Comparison of ENCODE assay signal across 12 cellular contexts in the genomic region with DNA sequence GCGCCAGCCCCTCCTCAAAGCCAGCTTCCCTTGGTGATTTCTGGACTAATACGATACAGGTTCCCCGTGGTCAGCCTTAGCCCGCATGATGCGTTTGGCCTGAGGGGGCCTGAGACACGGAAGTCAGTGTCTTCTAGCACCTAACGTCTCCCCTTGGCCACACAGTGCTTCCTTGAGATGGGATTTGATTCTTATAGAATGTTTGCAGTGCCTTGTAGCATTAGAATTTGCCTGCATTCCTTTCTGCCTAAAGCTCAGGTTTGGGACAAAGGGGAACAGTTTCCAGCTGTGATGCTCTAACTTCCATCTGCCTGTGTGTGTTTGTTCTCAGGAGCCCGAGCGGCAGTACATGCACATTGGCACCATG. TPM values are rescaled to one million over a fixed set of nuclear protein-coding genes. Genes with fewer than 3 reads are reported as not detected.
DNase-seq lines count a peak whose midpoint lies in the region; ATAC-seq, FAIRE-seq and TF ChIP-seq lines count a peak whose summit lies in the region.
"Had no signal": no experiment of that assay in that cellular context is flagged by ENCODE, and none has a peak within 500 bp of the region (broad histone marks: within the 10 kb centered on the region; RNA-seq: fewer than 3 reads in every experiment).

No MANE protein-coding gene starts in this region.

- H3K79me2 ChIP-seq in MM.1S (ENCODE audit: low read length), result no peaks in the 10 kb centered on the region

- peak overlapping the region; percentile 46; the same call in 1 of the 2 replicates for H3K4me2 ChIP-seq in MM.1S (ENCODE audit: low read depth, low read length)

- no peak overlapping the region for H3K27ac ChIP-seq in MM.1S (ENCODE audit: low read length)
- H3K27ac ChIP-seq: brain microvascular endothelial cell had no signal

- no peaks in the 10 kb centered on the region for H4K20me1 ChIP-seq in MM.1S (ENCODE audit: insufficient read depth, low read length)

- intact Hi-C loops in left colon (cut with DNase I, micrococcal nuclease), result no loop called here

- FAIRE-seq in H54 (lab: Jason Lieb, UNC) (no peak), D721Med (lab: Jason Lieb, UNC) (no peak)

- peaks cover 4% of the 10 kb centered on the region; the same call in 1 of the 2 replicates for H3K4me1 ChIP-seq in MM.1S (ENCODE audit: low read length)

- H3K36me3 ChIP-seq in MM.1S (replicated peaks; ENCODE audit: insufficient read depth, low read length), result no peaks in the 10 kb centered on the region
- H3K36me3 ChIP-seq: brain microvascular endothelial cell had no signal

- H3K9me2 ChIP-seq in MM.1S (replicated peaks; ENCODE audit: insufficient read depth, low read length), result no peaks in the 10 kb centered on the region

- ATAC-seq in GM18867 (IDR thresholded peaks at IDR 0.05; ENCODE audit: unreplicated experiment), result peak; percentile 19
- peak; percentile 25 for ATAC-seq in HG02588 (IDR thresholded peaks at IDR 0.05; ENCODE audit: unreplicated experiment)
- ATAC-seq in left colon, result peak; percentile 8

- no peaks in the 10 kb centered on the region for H3F3A ChIP-seq in MM.1S (ENCODE audit: insufficient read depth, low read length)

- H3K9ac ChIP-seq in MM.1S (ENCODE audit: low read length), result no peak overlapping the region

- TF ChIP-seq CTCF in MM.1S (IDR thresholded peaks at IDR 0.05; ENCODE audit: low read length) (no peak), D721Med (IDR thresholded peaks at IDR 0.05; ENCODE audit: insufficient read depth, missing control alignments) (no peak)

- TF ChIP-seq POLR2A in H54 (IDR thresholded peaks at IDR 0.05; ENCODE audit: low read depth, low read length), result no peak

- no peak for DNase-seq in MM.1S
- no peak for DNase-seq in left colon
- no peak for DNase-seq in NCI-H526 treated with DMSO at 0.1 percent for 48 hours (lab: John Stamatoyannopoulos, UW)
- no peak for DNase-seq in KBM-7
- no peak for DNase-seq in H54 (ENCODE audit: insufficient read length, low spot score)
- no peak for DNase-seq in D721Med (ENCODE audit: insufficient read length, low spot score)
- DNase-seq: NCI-H446 treated with DMSO at 0.1 percent for 48 hours had no signal

- H2AFZ ChIP-seq in MM.1S (ENCODE audit: low read length), result peak overlapping the region; percentile 95

- in situ Hi-C loops in KBM-7 (cut with MboI; ENCODE audit: low pct_unique_long_range_greater_than_20kb, low sequenced_read_pairs), result no loop called here

- H3K4me3 ChIP-seq in MM.1S (ENCODE audit: low read length), result no peak overlapping the region

- H3K27me3 ChIP-seq in MM.1S (replicated peaks; ENCODE audit: insufficient read depth, low read length), result no peaks in the 10 kb centered on the region
- H3K27me3 ChIP-seq: brain microvascular endothelial cell had no signal

- H3K9me3 ChIP-seq in MM.1S (replicated peaks; ENCODE audit: insufficient read depth, low read length), result no peaks in the 10 kb centered on the region

RNA-seq across cellular contexts. Expression of a gene that starts 34.4 kb away (rescaled TPM):
- total RNA-seq in left colon, result not detected
- total RNA-seq: activated T-helper 1 cell treated with anti-CD3 and anti-CD28 coated beads, Interleukin-12 subunit alpha, Interleukin-12 subunit beta, Interleukin-2, Interleukin-4 antibody, amounts not matched to agents 30 ng/mL and 10 ng/mL and 1 ng/mL, durations not matched to agents 14 hours and 24 hours and 36 hours; epithelial cell of proximal tubule had no signal

RNA-seq across cellular contexts. Expression of a gene that starts 52.3 kb away (rescaled TPM):
- 10 to 100 TPM in 1 of 2 donors, 1 to 10 TPM in 1; 7.6 to 11.3 TPM for total RNA-seq in left colon

RNA-seq across cellular contexts. Expression of a gene that starts 52.4 kb away (rescaled TPM):
- total RNA-seq in left colon, result 10 to 100 TPM; 37.4 to 44.0 TPM
